4 cellular contexts compared by ENCODE assay signal in the genomic region with DNA sequence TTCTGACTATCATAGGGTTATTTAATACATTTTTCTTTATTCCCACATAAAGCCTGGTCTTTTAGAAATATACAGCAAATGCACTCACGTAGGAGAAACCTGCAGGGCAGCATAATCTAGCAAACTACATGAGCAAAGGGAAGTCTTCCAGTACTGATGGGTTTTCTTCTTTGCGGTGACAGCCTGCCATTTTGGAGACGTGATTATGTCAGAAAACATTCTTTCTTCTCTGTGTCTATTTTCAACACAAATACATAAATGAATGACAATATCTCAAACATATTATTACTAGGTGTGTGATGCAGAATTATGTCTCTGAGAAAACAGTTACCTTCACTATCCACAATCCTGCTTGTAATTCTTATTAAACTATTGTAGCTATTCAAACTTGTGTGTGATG.
"Had no signal": no experiment of that assay in that cellular context is flagged by ENCODE, and none has a peak within 500 bp of the region (broad histone marks: within the 10 kb centered on the region; RNA-seq: fewer than 3 reads in every experiment).

No MANE protein-coding gene starts in this region.

- ATAC-seq: GM23338, HCT116 had no signal

- H3K4me3 ChIP-seq: GM23248, GM23338, HAP-1 had no signal

- H3K4me2 ChIP-seq: GM23338 had no signal

- H3K9me3 ChIP-seq: HAP-1 had no signal

- H3K9ac ChIP-seq: GM23248 had no signal

- H3K36me3 ChIP-seq: HAP-1 had no signal

- H3K27ac ChIP-seq: GM23248 had no signal

- H2AFZ ChIP-seq: GM23248, GM23338 had no signal
